17 cellular contexts compared by ENCODE assay signal in genomic region chr4:80171656-80172055, GRCh38. TPM values are rescaled to one million over a fixed set of nuclear protein-coding genes. Genes with fewer than 3 reads are reported as not detected.
DNase-seq lines count a peak whose midpoint lies in the region; ATAC-seq, FAIRE-seq and TF ChIP-seq lines count a peak whose summit lies in the region.
"Had no signal": no experiment of that assay in that cellular context is flagged by ENCODE, and none has a peak within 500 bp of the region (broad histone marks: within the 10 kb centered on the region; RNA-seq: fewer than 3 reads in every experiment).

No MANE protein-coding gene starts in this region.

- no peak for TF ChIP-seq EP300 in K562 (IDR thresholded peaks at IDR 0.05; ENCODE audit: low read length)

- TF ChIP-seq RAD21 in K562 (CRISPR knock-in tag; conservative IDR thresholded peaks at IDR 0.05 in 1 of 2, IDR thresholded peaks at IDR 0.05 in 1 of 2): no peak

- no peaks in the 10 kb centered on the region for H3K9me3 ChIP-seq in K562 (replicated peaks; ENCODE audit: control insufficient read depth, insufficient read depth, low read depth, low read length)
- H3K9me3 ChIP-seq: Caco-2, thoracic aorta had no signal

- ATAC-seq in HG03354 (IDR thresholded peaks at IDR 0.05; ENCODE audit: poor library complexity, severe bottlenecking, unreplicated experiment): peak; percentile 17
- ATAC-seq in K562: no peak
- no peak for ATAC-seq in stimulated activated memory B cell treated with anti-CD40 and anti-IgM and Interleukin-4, amounts not matched to agents 10 μg/mL and 1 μg/mL and 100 μg/mL, for 72 hours
- no peak for ATAC-seq in HG03521 (IDR thresholded peaks at IDR 0.05; ENCODE audit: unreplicated experiment)
- no peak for ATAC-seq in GM19324 (IDR thresholded peaks at IDR 0.05; ENCODE audit: low FRiP score, unreplicated experiment)

- 56% methylated on average over 3 of the region's 3 CpGs for WGBS in K562 (ENCODE audit: insufficient coverage, low coverage, missing lambda C conversion rate)

- H3K4me2 ChIP-seq in K562 (ENCODE audit: insufficient read depth, low read length): no peak overlapping the region

- H3K9ac ChIP-seq in K562 (ENCODE audit: insufficient read depth in 1 of 2, low read depth in 2 of 2, low read length in 2 of 2): no peak overlapping the region

- POLR2A ChIA-PET in activated CD4-positive, alpha-beta T cell treated with anti-CD3 and anti-CD28 coated beads, Interleukin-2, amount 10 ng/mL, durations not matched to agents 7 days and 5 days (lab: Charles Lee): interaction anchor here (0.7 to 1.1 kb wide), 4 partner anchors 10 to 94 kb away, joined by 3 to 4 read pairs (median 4); no protein-coding TSS in a partner anchor
- POLR2A ChIA-PET in K562 (lab: Yijun Ruan, JAX): interaction anchor here (1.1 to 1.4 kb wide), 2 partner anchors 14 to 21 kb away, joined by 4 to 5 read pairs; no protein-coding TSS in a partner anchor

- 0 out of 2 replicates have a peak overlapping the region, but pooled peaks have one; percentile 41 for H2AFZ ChIP-seq in K562 (ENCODE audit: low read depth, low read length)

- H3K27me3 ChIP-seq in K562 (ENCODE audit: control insufficient read depth in 2 of 2, insufficient read depth in 2 of 2, low read length in 2 of 2): no peaks in the 10 kb centered on the region

- in situ Hi-C loops in K562 (cut with MboI): no loop called here

- no peak for TF ChIP-seq POLR2A in K562 (conservative IDR thresholded peaks at IDR 0.05)

- peak overlapping the region; percentile 60 for H3K4me3 Mint-ChIP-seq in activated CD4-positive, alpha-beta T cell treated with anti-CD3 and anti-CD28 coated beads, Interleukin-2, amount 10 ng/mL, durations not matched to agents 7 days and 5 days
- H3K4me3 Mint-ChIP-seq in stimulated activated memory B cell treated with anti-CD40 and anti-IgM and Interleukin-4, amounts not matched to agents 10 μg/mL and 1 μg/mL and 100 μg/mL, for 72 hours: no peak overlapping the region

- FAIRE-seq in K562 (lab: Jason Lieb, UNC): no peak
- FAIRE-seq: A204.1, colon, RCC 7860 had no signal

- CTCF ChIA-PET in activated CD4-positive, alpha-beta T cell treated with anti-CD3 and anti-CD28 coated beads, Interleukin-2, amount 10 ng/mL, durations not matched to agents 7 days and 5 days (lab: Charles Lee): interaction anchor here (1.0 to 6.1 kb wide), 9 partner anchors 11 to 98 kb away, joined by 3 to 72 read pairs (median 10); partner anchors contain the start of gene ANTXR2
- CTCF ChIA-PET in K562 (lab: Yijun Ruan, JAX; ENCODE audit: low intra/inter-chr PET ratio): no interaction called here

- H3K4me1 ChIP-seq in K562 (replicated peaks in 1 of 2; ENCODE audit: control insufficient read depth in 2 of 2, insufficient read depth in 2 of 2, low read length in 2 of 2): peaks cover 0 to 13% of the 10 kb centered on the region in 2 experiments; a peak in 1 of 5 replicates
- H3K4me1 ChIP-seq: Caco-2 had no signal

- H3K4me3 ChIP-seq in K562 (no peak overlapping the region), coronary artery (no peak overlapping the region)
- H3K4me3 ChIP-seq: thoracic aorta had no signal

- no peak for TF ChIP-seq CTCF in K562 (IDR thresholded peaks at IDR 0.05 in 2 of 3, conservative IDR thresholded peaks at IDR 0.05 in 1 of 3; ENCODE audit: insufficient read depth in 2 of 3, low read depth in 1 of 3, low read length in 3 of 3)
- TF ChIP-seq CTCF in coronary artery (IDR thresholded peaks at IDR 0.05): no peak

- H4K20me1 ChIP-seq in K562 (replicated peaks; ENCODE audit: control insufficient read depth, insufficient read depth, low read length): no peaks in the 10 kb centered on the region

- no peak for DNase-seq in activated CD4-positive, alpha-beta T cell treated with anti-CD3 and anti-CD28 coated beads, Interleukin-2, amount 10 ng/mL, durations not matched to agents 7 days and 5 days
- DNase-seq in activated CD4-positive, alpha-beta T cell treated with anti-CD3 and anti-CD28 coated beads for 48 hours: no peak
- no peak for DNase-seq in K562 (ENCODE audit: extremely low read depth in 1 of 4, low spot score in 3 of 4)
- no peak for DNase-seq in coronary artery (ENCODE audit: low spot score)
- DNase-seq: activated CD4-positive, alpha-beta T cell treated with anti-CD3 and anti-CD28 coated beads, Interleukin-2, amount 50 U/mL, for 1 hour; Caco-2; NCI-H1417 treated with DMSO at 0.1 percent for 48 hours; NCI-H524 treated with DMSO at 0.1 percent for 48 hours; occipital lobe had no signal

- peaks cover 17% of the 10 kb centered on the region for H3K9me3 Mint-ChIP-seq in activated CD4-positive, alpha-beta T cell treated with anti-CD3 and anti-CD28 coated beads, Interleukin-2, amount 10 ng/mL, durations not matched to agents 7 days and 5 days
- H3K9me3 Mint-ChIP-seq in stimulated activated memory B cell treated with anti-CD40 and anti-IgM and Interleukin-4, amounts not matched to agents 10 μg/mL and 1 μg/mL and 100 μg/mL, for 72 hours: no peaks in the 10 kb centered on the region

- no TSS peak for BruUV-seq in K562 (replicated peaks; lab: Mats Ljungman, UMichigan)

- intact Hi-C loops in K562 (cut with micrococcal nuclease): no loop called here

- H3K4me1 Mint-ChIP-seq in activated CD4-positive, alpha-beta T cell treated with anti-CD3 and anti-CD28 coated beads, Interleukin-2, amount 10 ng/mL, durations not matched to agents 7 days and 5 days: peaks cover 57% of the 10 kb centered on the region
- peaks cover 51% of the 10 kb centered on the region for H3K4me1 Mint-ChIP-seq in stimulated activated memory B cell treated with anti-CD40 and anti-IgM and Interleukin-4, amounts not matched to agents 10 μg/mL and 1 μg/mL and 100 μg/mL, for 72 hours

- no peaks in the 10 kb centered on the region for H3K9me1 ChIP-seq in K562 (ENCODE audit: control insufficient read depth, insufficient read depth, low read length)

- no peak overlapping the region for H3K27ac ChIP-seq in K562 (ENCODE audit: extremely low read depth, low read depth, low read length)
- H3K27ac ChIP-seq in coronary artery: no peak overlapping the region
- H3K27ac ChIP-seq: thoracic aorta had no signal

- H3K36me3 Mint-ChIP-seq in activated CD4-positive, alpha-beta T cell treated with anti-CD3 and anti-CD28 coated beads, Interleukin-2, amount 10 ng/mL, durations not matched to agents 7 days and 5 days (ENCODE audit: low read depth): peaks cover 32% of the 10 kb centered on the region
- H3K36me3 Mint-ChIP-seq in stimulated activated memory B cell treated with anti-CD40 and anti-IgM and Interleukin-4, amounts not matched to agents 10 μg/mL and 1 μg/mL and 100 μg/mL, for 72 hours: no peaks in the 10 kb centered on the region

- H3K27ac Mint-ChIP-seq in activated CD4-positive, alpha-beta T cell treated with anti-CD3 and anti-CD28 coated beads, Interleukin-2, amount 10 ng/mL, durations not matched to agents 7 days and 5 days: peak overlapping the region; percentile 92
- H3K27ac Mint-ChIP-seq in stimulated activated memory B cell treated with anti-CD40 and anti-IgM and Interleukin-4, amounts not matched to agents 10 μg/mL and 1 μg/mL and 100 μg/mL, for 72 hours: peak overlapping the region; percentile 90

- H3K27me3 Mint-ChIP-seq in activated CD4-positive, alpha-beta T cell treated with anti-CD3 and anti-CD28 coated beads, Interleukin-2, amount 10 ng/mL, durations not matched to agents 7 days and 5 days: peaks cover 5% of the 10 kb centered on the region
- no peaks in the 10 kb centered on the region for H3K27me3 Mint-ChIP-seq in stimulated activated memory B cell treated with anti-CD40 and anti-IgM and Interleukin-4, amounts not matched to agents 10 μg/mL and 1 μg/mL and 100 μg/mL, for 72 hours

- no peaks in the 10 kb centered on the region for H3K79me2 ChIP-seq in K562 (ENCODE audit: control insufficient read depth, insufficient read depth, low read length)

- H3K36me3 ChIP-seq in K562 (ENCODE audit: control insufficient read depth, insufficient read depth, low read length): no peaks in the 10 kb centered on the region
- H3K36me3 ChIP-seq: thoracic aorta had no signal

TF ChIP-seq in K562, 482 proteins besides CTCF, POLR2A, EP300 and RAD21:
- TF ChIP-seq ZNF140 (CRISPR knock-in tag; IDR thresholded peaks at IDR 0.05) (no peak), TRIM24 (IDR thresholded peaks at IDR 0.05) (peak in 1 of 2 experiments; percentile 25; a peak in 1 of 4 replicates)

RNA-seq across cellular contexts. Expression of gene PRDM8, which starts 25.6 kb away (rescaled TPM):
- total RNA-seq in activated CD4-positive, alpha-beta T cell treated with anti-CD3 and anti-CD28 coated beads, Interleukin-2, amount 10 ng/mL, durations not matched to agents 7 days and 5 days: 1 to 10 TPM; 4.8 to 5.2 TPM
- not detected in 2 replicates for total RNA-seq in K562 (2011; cell fraction: chromatin; rRNA removed; ENCODE audit: low replicate concordance)
- not detected in 2 replicates for total RNA-seq in K562 (2011; cell fraction: nucleolus; rRNA removed)
- not detected in 2 replicates for total RNA-seq in K562 (2011; cell fraction: nucleoplasm; rRNA removed)
- total RNA-seq in K562 (2014; rRNA removed) (not detected in 2 replicates), K562 (2014; rRNA removed; fragmentation: Illumina TruSeq; extraction: Trizol) (not detected in 2 replicates), K562 (2015; rRNA removed; fragmentation: Illumina TruSeq; extraction: Trizol) (not detected in 2 replicates), K562 (2021) (0.07 and 0.40 TPM in 2 replicates)
- polyA plus RNA-seq in K562 (2011; rRNA removed) (not detected in 2 replicates), K562 (2014; fragmentation: Illumina TruSeq; extraction: Trizol) (not detected in 2 replicates), K562 (2014; fragmentation: Nextera tagmentation; extraction: Ambion mirVana) (not detected), K562 (2014; rRNA removed) (not detected in 2 replicates)
- not detected in 2 replicates for polyA plus RNA-seq in K562 (2011; cell fraction: cytosol; rRNA removed)
- not detected in 2 replicates for polyA plus RNA-seq in K562 (2011; cell fraction: nucleus; rRNA removed)
- polyA plus RNA-seq in K562 (2012): not detected in 2 replicates
- polyA minus RNA-seq in K562 (2011; rRNA and poly(A)+ RNA removed): not detected in 2 replicates
- not detected in 2 replicates for polyA minus RNA-seq in K562 (2011; cell fraction: cytosol; rRNA and poly(A)+ RNA removed)
- not detected in 2 replicates for polyA minus RNA-seq in K562 (2011; cell fraction: nucleus; rRNA and poly(A)+ RNA removed)
- total RNA-seq: Caco-2 had no signal

Comparison
In these comparisons a context has a peak if more than half of its experiments do, and no peak if none do; other contexts are left out.
1. RNA of gene PRDM8, which starts 25.6 kb away (total RNA-seq): 4.8 to 5.2 TPM in activated CD4-positive, alpha-beta T cell treated with anti-CD3 and anti-CD28 coated beads, Interleukin-2, amount 10 ng/mL, durations not matched to agents 7 days and 5 days; 0.07 to 0.40 TPM in K562; every median in the first group is over 4 times any median in the second.